In the genomic region with DNA sequence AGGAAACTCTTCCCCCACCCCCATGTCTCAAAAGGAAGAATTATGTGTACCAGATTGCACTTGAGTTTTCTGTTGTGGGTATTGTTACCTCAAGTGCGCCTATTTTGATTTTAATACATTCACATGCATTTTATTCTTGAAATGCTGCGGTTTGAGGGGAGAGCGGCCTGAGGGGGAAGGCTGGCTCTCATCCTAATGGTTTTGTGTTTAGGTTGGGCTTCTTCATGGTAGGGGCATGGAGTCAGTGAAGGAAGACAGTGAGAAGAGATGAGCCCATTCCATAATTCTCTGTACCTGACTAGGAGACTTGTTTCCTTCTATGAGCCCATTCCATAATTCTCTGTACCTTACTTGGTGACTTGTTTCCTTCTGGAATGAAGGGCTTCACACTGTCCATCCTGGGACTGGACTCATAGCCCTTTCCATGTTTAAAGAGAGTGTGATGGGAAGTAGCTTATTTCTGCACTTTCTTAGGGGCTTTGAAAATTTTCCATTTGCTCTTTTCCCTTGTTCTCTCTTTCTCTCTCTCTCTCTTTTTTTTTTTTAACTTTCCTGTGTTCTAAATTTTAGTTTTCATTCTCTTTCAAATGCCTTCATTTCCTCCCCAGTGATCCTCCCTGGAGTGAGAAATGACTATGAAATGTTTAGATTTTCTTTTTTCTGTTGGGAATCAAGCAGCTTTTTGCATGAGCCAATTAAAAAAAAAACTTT, we compare ENCODE assay signal across 10 cellular contexts. TPM values are rescaled to one million over a fixed set of nuclear protein-coding genes. Genes with fewer than 3 reads are reported as not detected.
DNase-seq lines count a peak whose midpoint lies in the region; ATAC-seq and TF ChIP-seq lines count a peak whose summit lies in the region.
"Had no signal": no experiment of that assay in that cellular context is flagged by ENCODE, and none has a peak within 500 bp of the region (broad histone marks: within the 10 kb centered on the region; RNA-seq: fewer than 3 reads in every experiment).

No MANE protein-coding gene starts in this region.

- H3K9me3 ChIP-seq in iPS-18c (ENCODE audit: control insufficient read depth, insufficient read depth, low read length) (peaks cover 6% of the 10 kb centered on the region), thoracic aorta (no peaks in the 10 kb centered on the region)
- H3K9me3 ChIP-seq: thyroid gland had no signal

- peaks cover 11 to 23% of the 10 kb centered on the region in 2 donors for H3K4me1 ChIP-seq in thoracic aorta (ENCODE audit: control insufficient read depth in 1 of 2, low read depth in 2 of 2)

- H3K4me3 ChIP-seq in iPS-18c (ENCODE audit: insufficient read depth, low read depth, low read length) (peak overlapping the region; percentile 72; the same call in 1 of the 2 replicates), thoracic aorta (peak overlapping the region; percentile 97)

- H3K27ac Mint-ChIP-seq in activated naive CD4-positive, alpha-beta T cell treated with anti-CD3 and anti-CD28 coated beads, Interleukin-2, amount 10 ng/mL, durations not matched to agents 7 days and 5 days = no peak overlapping the region
- no peak overlapping the region for H3K27ac Mint-ChIP-seq in activated CD8-positive, alpha-beta T cell treated with anti-CD3 and anti-CD28 coated beads for 36 hours

- no peak for ATAC-seq in activated CD8-positive, alpha-beta T cell treated with anti-CD3 and anti-CD28 coated beads for 36 hours
- ATAC-seq in thoracic aorta (ENCODE audit: insufficient number of reproducible peaks, low FRiP score, low read depth) (no peak), HG03097 (IDR thresholded peaks at IDR 0.05; ENCODE audit: low FRiP score, unreplicated experiment) (no peak)

- peaks cover 38% of the 10 kb centered on the region for H3K4me1 Mint-ChIP-seq in activated naive CD4-positive, alpha-beta T cell treated with anti-CD3 and anti-CD28 coated beads, Interleukin-2, amount 10 ng/mL, durations not matched to agents 7 days and 5 days
- peaks cover 21% of the 10 kb centered on the region for H3K4me1 Mint-ChIP-seq in activated CD8-positive, alpha-beta T cell treated with anti-CD3 and anti-CD28 coated beads for 36 hours (ENCODE audit: low read depth)

- peaks cover 29% of the 10 kb centered on the region for H3K36me3 Mint-ChIP-seq in activated naive CD4-positive, alpha-beta T cell treated with anti-CD3 and anti-CD28 coated beads, Interleukin-2, amount 10 ng/mL, durations not matched to agents 7 days and 5 days
- H3K36me3 Mint-ChIP-seq in activated CD8-positive, alpha-beta T cell treated with anti-CD3 and anti-CD28 coated beads for 36 hours (ENCODE audit: low read depth) = peaks cover 36% of the 10 kb centered on the region

- no peak for DNase-seq in activated naive CD4-positive, alpha-beta T cell treated with anti-CD3 and anti-CD28 coated beads, Interleukin-2, amount 10 ng/mL, durations not matched to agents 7 days and 5 days
- no peak for DNase-seq in activated naive CD4-positive, alpha-beta T cell treated with Interleukin-2 at 50 U/mL for 16 hours
- no peak for DNase-seq in activated CD8-positive, alpha-beta T cell treated with anti-CD3 and anti-CD28 coated beads for 36 hours
- DNase-seq in thoracic aorta (ENCODE audit: low spot score) (no peak), DMS114 treated with DMSO at 0.1 percent for 48 hours (lab: John Stamatoyannopoulos, UW; ENCODE audit: unreplicated experiment) (no peak), hippocampal formation (lab: John Stamatoyannopoulos, UW) (no peak)
- DNase-seq: DMS153 had no signal

- POLR2A ChIA-PET in activated CD8-positive, alpha-beta T cell treated with anti-CD3 and anti-CD28 coated beads for 36 hours (lab: Charles Lee) = interaction anchor here (0.6 to 2.0 kb wide), 3 partner anchors 10 to 377 kb away, joined by 3 to 7 read pairs (median 3); no protein-coding TSS in a partner anchor

- CTCF ChIA-PET in activated naive CD4-positive, alpha-beta T cell treated with anti-CD3 and anti-CD28 coated beads, Interleukin-2, amount 10 ng/mL, durations not matched to agents 7 days and 5 days (lab: Charles Lee) = interaction anchor here (0.6 to 1.5 kb wide), 2 partner anchors 75 to 538 kb away, joined by 3 to 4 read pairs; no protein-coding TSS in a partner anchor
- CTCF ChIA-PET in activated CD8-positive, alpha-beta T cell treated with anti-CD3 and anti-CD28 coated beads for 36 hours (lab: Charles Lee) = no interaction called here

- no peaks in the 10 kb centered on the region for H3K9me3 Mint-ChIP-seq in activated naive CD4-positive, alpha-beta T cell treated with anti-CD3 and anti-CD28 coated beads, Interleukin-2, amount 10 ng/mL, durations not matched to agents 7 days and 5 days
- H3K9me3 Mint-ChIP-seq in activated CD8-positive, alpha-beta T cell treated with anti-CD3 and anti-CD28 coated beads for 36 hours = no peaks in the 10 kb centered on the region

- intact Hi-C loops in activated CD8-positive, alpha-beta T cell treated with anti-CD3 and anti-CD28 coated beads for 36 hours (cut with micrococcal nuclease) = loop anchor here (5.0 kb wide), 2 partner anchors 62 to 73 kb away; no protein-coding TSS in a partner anchor

- H3K36me3 ChIP-seq in thoracic aorta = no peaks in the 10 kb centered on the region
- H3K36me3 ChIP-seq: thyroid gland had no signal

- TF ChIP-seq CTCF in activated CD8-positive, alpha-beta T cell treated with anti-CD3 and anti-CD28 coated beads for 36 hours (IDR thresholded peaks at IDR 0.05) = no peak
- TF ChIP-seq CTCF in thoracic aorta (IDR thresholded peaks at IDR 0.05) = no peak

- no peaks in the 10 kb centered on the region for H3K27me3 ChIP-seq in thoracic aorta (replicated peaks; ENCODE audit: insufficient read depth)
- H3K27me3 ChIP-seq: thyroid gland had no signal

- peak overlapping the region; percentile 84 to 91 for H3K27ac ChIP-seq in thoracic aorta

- H3K4me3 Mint-ChIP-seq in activated naive CD4-positive, alpha-beta T cell treated with anti-CD3 and anti-CD28 coated beads, Interleukin-2, amount 10 ng/mL, durations not matched to agents 7 days and 5 days = peak overlapping the region; percentile 91
- peak overlapping the region; percentile 90 for H3K4me3 Mint-ChIP-seq in activated CD8-positive, alpha-beta T cell treated with anti-CD3 and anti-CD28 coated beads for 36 hours

- H3K27me3 Mint-ChIP-seq in activated naive CD4-positive, alpha-beta T cell treated with anti-CD3 and anti-CD28 coated beads, Interleukin-2, amount 10 ng/mL, durations not matched to agents 7 days and 5 days = peaks cover 49% of the 10 kb centered on the region
- H3K27me3 Mint-ChIP-seq in activated CD8-positive, alpha-beta T cell treated with anti-CD3 and anti-CD28 coated beads for 36 hours = peaks cover 33% of the 10 kb centered on the region

RNA-seq across cellular contexts. Expression of a gene that starts 1.9 kb away (rescaled TPM):
- total RNA-seq in activated CD8-positive, alpha-beta T cell treated with anti-CD3 and anti-CD28 coated beads for 36 hours = 100 to 1,000 TPM; 151 to 156 TPM
- total RNA-seq in thoracic aorta = 10 to 100 TPM; 32.2 to 35.8 TPM

Comparison
In these comparisons a context has a peak if more than half of its experiments do, and no peak if none do; other contexts are left out.
1. RNA of a gene that starts 1.9 kb away (total RNA-seq): 151 to 156 TPM in activated CD8-positive, alpha-beta T cell treated with anti-CD3 and anti-CD28 coated beads for 36 hours; 32.2 to 35.8 TPM in thoracic aorta; every median in the first group is over 4 times any median in the second.